In genomic region chr16:1193143-1193824, GRCh38 we compare ENCODE assay signal across 1 cellular context.
TF ChIP-seq lines count a peak whose summit lies in the region.

No MANE protein-coding gene starts in this region.

TF ChIP-seq in Ishikawa, 13 proteins besides CTCF, POLR2A, EP300 and RAD21 (continued from another document):
- TF ChIP-seq REST (IDR thresholded peaks at IDR 0.05; ENCODE audit: low read depth), result no peak
- TF ChIP-seq, protein P1, sequence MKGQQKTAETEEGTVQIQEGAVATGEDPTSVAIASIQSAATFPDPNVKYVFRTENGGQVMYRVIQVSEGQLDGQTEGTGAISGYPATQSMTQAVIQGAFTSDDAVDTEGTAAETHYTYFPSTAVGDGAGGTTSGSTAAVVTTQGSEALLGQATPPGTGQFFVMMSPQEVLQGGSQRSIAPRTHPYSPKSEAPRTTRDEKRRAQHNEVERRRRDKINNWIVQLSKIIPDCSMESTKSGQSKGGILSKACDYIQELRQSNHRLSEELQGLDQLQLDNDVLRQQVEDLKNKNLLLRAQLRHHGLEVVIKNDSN (IDR thresholded peaks at IDR 0.05), result no peak
TF ChIP-seq in Ishikawa: peak in this region for 1.
